1 cellular context compared by ENCODE assay signal in genomic region chr2:47016172-47016913, GRCh38.
TF ChIP-seq lines count a peak whose summit lies in the region.

No MANE protein-coding gene starts in this region.

TF ChIP-seq in WTC11, 78 proteins besides CTCF, POLR2A, EP300 and RAD21 (continued from another document):
- TF ChIP-seq PREB (CRISPR knock-in tag; IDR thresholded peaks at IDR 0.05; ENCODE audit: borderline replicate concordance) (no peak), FOXP1 (CRISPR knock-in tag; IDR thresholded peaks at IDR 0.05; ENCODE audit: borderline replicate concordance) (no peak), ATF6 (CRISPR knock-in tag; IDR thresholded peaks at IDR 0.05) (no peak), ZNF532 (CRISPR knock-in tag; IDR thresholded peaks at IDR 0.05; ENCODE audit: borderline replicate concordance) (no peak), GRHL2 (CRISPR knock-in tag; IDR thresholded peaks at IDR 0.05; ENCODE audit: insufficient replicate concordance, severe bottlenecking) (no peak), AFF4 (CRISPR knock-in tag; IDR thresholded peaks at IDR 0.05; ENCODE audit: borderline replicate concordance) (no peak)
TF ChIP-seq in WTC11: peak in this region for 0.
